ENCODE assay signal across 9 cellular contexts in genomic region chr2:232333361-232334135, GRCh38. TPM values are rescaled to one million over a fixed set of nuclear protein-coding genes. Genes with fewer than 3 reads are reported as not detected.
DNase-seq lines count a peak whose midpoint lies in the region; ATAC-seq and TF ChIP-seq lines count a peak whose summit lies in the region.
"Had no signal": no experiment of that assay in that cellular context is flagged by ENCODE, and none has a peak within 500 bp of the region (broad histone marks: within the 10 kb centered on the region; RNA-seq: fewer than 3 reads in every experiment).

No MANE protein-coding gene starts in this region.

- no peak overlapping the region for H3K27ac Mint-ChIP-seq in Caco-2 (ENCODE audit: unreplicated experiment)
- H3K27ac Mint-ChIP-seq in stimulated activated naive B cell treated with anti-CD40 and anti-IgM and Interleukin-4, amounts not matched to agents 10 μg/mL and 1 μg/mL and 100 μg/mL, for 72 hours = no peak overlapping the region
- H3K27ac Mint-ChIP-seq: activated naive CD4-positive, alpha-beta T cell treated with anti-CD3 and anti-CD28 coated beads, Interleukin-2, amount 50 U/mL, for 72 hours had no signal

- H3K27ac ChIP-seq in HCT116 (ENCODE audit: low read depth, low read length) (no peak overlapping the region), brain microvascular endothelial cell (no peak overlapping the region), lower lobe of right lung (no peak overlapping the region)

- TF ChIP-seq CTCF in Caco-2 (IDR thresholded peaks at IDR 0.05; ENCODE audit: insufficient read depth in 1 of 2, low read depth in 1 of 2, low read length in 1 of 2, severe bottlenecking in 1 of 2, unreplicated experiment in 1 of 2) (peak; percentile 25 to 29), HCT116 (IDR thresholded peaks at IDR 0.05 in 2 of 3, conservative IDR thresholded peaks at IDR 0.05 in 1 of 3; ENCODE audit: borderline replicate concordance in 1 of 3, insufficient read depth in 1 of 3, low read depth in 2 of 3, low read length in 2 of 3) (peak; percentile 24 to 81 (median 69); a peak in 4 of 6 replicates), brain microvascular endothelial cell (IDR thresholded peaks at IDR 0.05; ENCODE audit: low read depth, low read length, missing control alignments) (peak; percentile 83), lower lobe of right lung (IDR thresholded peaks at IDR 0.05) (peak; percentile 16)

- no peak overlapping the region for H3K4me2 ChIP-seq in HCT116 (ENCODE audit: low read length)

- H3K4me1 ChIP-seq in Caco-2 = peaks cover 7% of the 10 kb centered on the region
- no peaks in the 10 kb centered on the region for H3K4me1 ChIP-seq in HCT116 (ENCODE audit: control insufficient read depth in 1 of 2, insufficient read depth in 2 of 2, low read length in 2 of 2)
- no peaks in the 10 kb centered on the region for H3K4me1 ChIP-seq in lower lobe of right lung

- H4K20me1 ChIP-seq in HCT116 (ENCODE audit: insufficient read depth) = no peaks in the 10 kb centered on the region

- H3K27me3 ChIP-seq in Caco-2 (replicated peaks; ENCODE audit: control insufficient read depth, insufficient read depth, low read length) (no peaks in the 10 kb centered on the region), HCT116 (ENCODE audit: insufficient read depth, low read length) (no peaks in the 10 kb centered on the region), brain microvascular endothelial cell (replicated peaks) (no peaks in the 10 kb centered on the region), lower lobe of right lung (ENCODE audit: low read depth) (no peaks in the 10 kb centered on the region)

- RAD21 ChIA-PET in HCT116 (lab: Charles Lee; ENCODE audit: low non-redundant PET in 1 of 2, low total read pairs in 2 of 2, uncharacterized antibody in 2 of 2, unreplicated experiment in 2 of 2) = no interaction called here

- no peaks in the 10 kb centered on the region for H3K27me3 Mint-ChIP-seq in Caco-2 (ENCODE audit: insufficient read depth, unreplicated experiment)
- no peaks in the 10 kb centered on the region for H3K27me3 Mint-ChIP-seq in stimulated activated naive B cell treated with anti-CD40 and anti-IgM and Interleukin-4, amounts not matched to agents 10 μg/mL and 1 μg/mL and 100 μg/mL, for 72 hours

- no peaks in the 10 kb centered on the region for H3K9me2 ChIP-seq in HCT116 (ENCODE audit: insufficient read depth)

- CTCF ChIA-PET in Caco-2 (lab: Charles Lee) = no interaction called here
- CTCF ChIA-PET in HCT116 (lab: Charles Lee) = interaction anchor here (0.5 to 1.8 kb wide), 5 partner anchors 8 to 433 kb away, joined by 3 to 4 read pairs (median 3); no protein-coding TSS in a partner anchor

- no peaks in the 10 kb centered on the region for H3K36me3 Mint-ChIP-seq in Caco-2 (ENCODE audit: insufficient read depth, unreplicated experiment)
- peaks cover 9 to 10% of the 10 kb centered on the region in 2 donors for H3K36me3 Mint-ChIP-seq in stimulated activated naive B cell treated with anti-CD40 and anti-IgM and Interleukin-4, amounts not matched to agents 10 μg/mL and 1 μg/mL and 100 μg/mL, for 72 hours
- H3K36me3 Mint-ChIP-seq: activated naive CD4-positive, alpha-beta T cell treated with anti-CD3 and anti-CD28 coated beads, Interleukin-2, amount 50 U/mL, for 72 hours had no signal

- H3K4me3 Mint-ChIP-seq in Caco-2 (ENCODE audit: unreplicated experiment) = no peak overlapping the region
- H3K4me3 Mint-ChIP-seq in stimulated activated naive B cell treated with anti-CD40 and anti-IgM and Interleukin-4, amounts not matched to agents 10 μg/mL and 1 μg/mL and 100 μg/mL, for 72 hours = no peak overlapping the region

- BruUV-seq in Caco-2 (replicated peaks; lab: Mats Ljungman, UMichigan) = no TSS peak
- no TSS peak for BruUV-seq in HCT116 (replicated peaks; lab: Mats Ljungman, UMichigan)

- no peaks in the 10 kb centered on the region for H3K4me1 Mint-ChIP-seq in Caco-2 (ENCODE audit: low read depth, unreplicated experiment)
- H3K4me1 Mint-ChIP-seq in stimulated activated naive B cell treated with anti-CD40 and anti-IgM and Interleukin-4, amounts not matched to agents 10 μg/mL and 1 μg/mL and 100 μg/mL, for 72 hours = peaks cover under 1 to 3% of the 10 kb centered on the region in 2 donors

- H3K36me3 ChIP-seq in Caco-2 (ENCODE audit: control insufficient read depth, insufficient read depth, low read length) (no peaks in the 10 kb centered on the region), HCT116 (ENCODE audit: control insufficient read depth in 1 of 2, insufficient read depth in 2 of 2, low read length in 2 of 2) (no peaks in the 10 kb centered on the region), brain microvascular endothelial cell (replicated peaks) (no peaks in the 10 kb centered on the region), lower lobe of right lung (peaks cover 3% of the 10 kb centered on the region)

- in situ Hi-C loops in brain microvascular endothelial cell (cut with HindIII; ENCODE audit: low pct_ligation_motif_present, low sequenced_read_pairs) = no loop called here

- H3K79me2 ChIP-seq in HCT116 (ENCODE audit: insufficient read depth, low read length) = no peaks in the 10 kb centered on the region

- H3K4me3 ChIP-seq in Caco-2 (ENCODE audit: low read depth, low read length) (no peak overlapping the region), HCT116 (replicated peaks in 1 of 2; ENCODE audit: low read depth in 1 of 2, low read length in 2 of 2) (no peak overlapping the region), brain microvascular endothelial cell (ENCODE audit: low read depth, low read length) (no peak overlapping the region), lower lobe of right lung (no peak overlapping the region)

- TF ChIP-seq POLR2A in HCT116 (IDR thresholded peaks at IDR 0.05; ENCODE audit: borderline replicate concordance, extremely low read depth, insufficient read depth, insufficient read length) = no peak

- no peaks in the 10 kb centered on the region for H3K9me3 Mint-ChIP-seq in Caco-2 (ENCODE audit: unreplicated experiment)
- H3K9me3 Mint-ChIP-seq in stimulated activated naive B cell treated with anti-CD40 and anti-IgM and Interleukin-4, amounts not matched to agents 10 μg/mL and 1 μg/mL and 100 μg/mL, for 72 hours = no peaks in the 10 kb centered on the region
- H3K9me3 Mint-ChIP-seq: activated naive CD4-positive, alpha-beta T cell treated with anti-CD3 and anti-CD28 coated beads, Interleukin-2, amount 50 U/mL, for 72 hours had no signal

- H3K9ac ChIP-seq in HCT116 (ENCODE audit: low read length) = no peak overlapping the region

- intact Hi-C loops in Caco-2 (cut with micrococcal nuclease; ENCODE audit: unreplicated experiment) (no loop called here), HCT116 (cut with micrococcal nuclease) (no loop called here), lower lobe of right lung (cut with DNase I) (no loop called here)

- TF ChIP-seq RAD21 in HCT116 (IDR thresholded peaks at IDR 0.05; ENCODE audit: low read depth) = 0 out of 2 replicates have a peak, but pooled peaks have one; percentile 5

- DNase-seq in Caco-2 (peak; percentile 29 to 38), HCT116 (ENCODE audit: low read depth, low spot score) (no peak), brain microvascular endothelial cell (no peak), lower lobe of right lung (peak; percentile 42), RPMI8226 (no peak)
- no peak for DNase-seq in stimulated activated naive B cell treated with anti-CD40 and anti-IgM and Interleukin-4, amounts not matched to agents 10 μg/mL and 1 μg/mL and 100 μg/mL, for 72 hours

- ATAC-seq in HCT116 (peak; percentile 64), lower lobe of right lung (no peak), HG03521 (IDR thresholded peaks at IDR 0.05; ENCODE audit: unreplicated experiment) (no peak), HG02610 (IDR thresholded peaks at IDR 0.05; ENCODE audit: unreplicated experiment) (no peak)
- no peak for ATAC-seq in stimulated activated naive B cell treated with anti-CD40 and anti-IgM and Interleukin-4, amounts not matched to agents 10 μg/mL and 1 μg/mL and 100 μg/mL, for 72 hours (replicated peaks)
- ATAC-seq: activated naive CD4-positive, alpha-beta T cell treated with anti-CD3 and anti-CD28 coated beads, Interleukin-2, amount 50 U/mL, for 72 hours had no signal

- H3K9me3 ChIP-seq in Caco-2 (no peaks in the 10 kb centered on the region), HCT116 (ENCODE audit: control insufficient read depth in 1 of 2, insufficient read depth in 1 of 2, low read depth in 1 of 2, low read length in 2 of 2) (no peaks in the 10 kb centered on the region), lower lobe of right lung (no peaks in the 10 kb centered on the region)

- POLR2A ChIA-PET in Caco-2 (lab: Charles Lee) (no interaction called here), HCT116 (lab: Charles Lee) (no interaction called here)

- H2AFZ ChIP-seq in HCT116 (ENCODE audit: low read depth, low read length, poor library complexity, severe bottlenecking) = no peak overlapping the region

TF ChIP-seq in HCT116, 20 proteins besides CTCF, POLR2A, EP300 and RAD21 (continues in another document):
- TF ChIP-seq ELF1 (IDR thresholded peaks at IDR 0.05; ENCODE audit: borderline replicate concordance, low read depth) = no peak
- no peak for TF ChIP-seq ZNF274 (IDR thresholded peaks at IDR 0.05; ENCODE audit: low read depth, low read length)
- no peak for TF ChIP-seq JUND (IDR thresholded peaks at IDR 0.05)
- TF ChIP-seq ATF3 (IDR thresholded peaks at IDR 0.05) = no peak
- no peak for TF ChIP-seq ZFX (IDR thresholded peaks at IDR 0.05)
- no peak for TF ChIP-seq TCF7L2 (IDR thresholded peaks at IDR 0.05; ENCODE audit: borderline replicate concordance, extremely low read depth, insufficient read depth, insufficient read length)
- no peak for TF ChIP-seq CBX3 (IDR thresholded peaks at IDR 0.05; ENCODE audit: low read depth)
- TF ChIP-seq SRF (IDR thresholded peaks at IDR 0.05; ENCODE audit: low read depth) = no peak
- TF ChIP-seq FOSL1 (IDR thresholded peaks at IDR 0.05; ENCODE audit: low read depth) = no peak
- TF ChIP-seq, protein P1, sequence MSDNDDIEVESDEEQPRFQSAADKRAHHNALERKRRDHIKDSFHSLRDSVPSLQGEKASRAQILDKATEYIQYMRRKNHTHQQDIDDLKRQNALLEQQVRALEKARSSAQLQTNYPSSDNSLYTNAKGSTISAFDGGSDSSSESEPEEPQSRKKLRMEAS (IDR thresholded peaks at IDR 0.05) = no peak
- no peak for TF ChIP-seq SIN3A (IDR thresholded peaks at IDR 0.05; ENCODE audit: low read depth)

RNA-seq across cellular contexts. Expression of gene ALPP, which starts 45.0 kb away (rescaled TPM):
- total RNA-seq in Caco-2 (2022) (4.9 and 5.8 TPM in 2 replicates), HCT116 (2021; ENCODE audit: unreplicated experiment) (0.34 TPM), lower lobe of right lung (6.0 TPM)
- polyA plus RNA-seq in HCT116 (2012) = 0.05 TPM in 1 of 2 replicates, not detected in the other

Comparison
In these comparisons a context has a peak if more than half of its experiments do, and no peak if none do; other contexts are left out.
1. DNase-seq: peak in Caco-2 (2 of 2) and lower lobe of right lung (single experiment); none in HCT116 (single experiment), brain microvascular endothelial cell (single experiment), stimulated activated naive B cell treated with anti-CD40 and anti-IgM and Interleukin-4, amounts not matched to agents 10 μg/mL and 1 μg/mL and 100 μg/mL, for 72 hours (single experiment) and RPMI8226 (single experiment).
2. CTCF ChIP-seq: peak in every context shown above with its lines; median percentile 83 in brain microvascular endothelial cell; 69 in HCT116; 27 in Caco-2; 16 in lower lobe of right lung.